Comparison of ENCODE assay signal across 9 cellular contexts in genomic region chr5:132865668-132866341, GRCh38. TPM values are rescaled to one million over a fixed set of nuclear protein-coding genes. Genes with fewer than 3 reads are reported as not detected.
A peak's percentile ranks its signal among the peaks of the same experiment; 100 is the strongest.
DNase-seq lines count a peak whose midpoint lies in the region; ATAC-seq, FAIRE-seq and TF ChIP-seq lines count a peak whose summit lies in the region.
"Had no signal": no experiment of that assay in that cellular context is flagged by ENCODE, and none has a peak within 500 bp of the region (broad histone marks: within the 10 kb centered on the region; RNA-seq: fewer than 3 reads in every experiment).

No MANE protein-coding gene starts in this region.

- no peaks in the 10 kb centered on the region for H4K20me1 ChIP-seq in GM12878 (ENCODE audit: control insufficient read depth, insufficient read depth)

- TF ChIP-seq CTCF in GM12878 (IDR thresholded peaks at IDR 0.05 in 2 of 3, conservative IDR thresholded peaks at IDR 0.05 in 1 of 3; ENCODE audit: control insufficient read depth in 2 of 3, extremely low read depth in 1 of 3, insufficient read depth in 1 of 3, low read depth in 3 of 3, low read length in 3 of 3) (no peak), lower leg skin (IDR thresholded peaks at IDR 0.05) (no peak), tibial artery (IDR thresholded peaks at IDR 0.05) (no peak)

- no peak for TF ChIP-seq EP300 in GM12878 (IDR thresholded peaks at IDR 0.05; ENCODE audit: borderline replicate concordance in 1 of 2, control insufficient read depth in 1 of 2, low read depth in 2 of 2, low read length in 2 of 2)

- H3K27ac ChIP-seq in GM12878 (ENCODE audit: control insufficient read depth, insufficient read depth), result peak overlapping the region; percentile 78
- H3K27ac ChIP-seq in tibial artery, result peak overlapping the region; percentile 90 to 95

- no peak for DNase-seq in T-helper 1 cell
- no peak for DNase-seq in GM12878 (ENCODE audit: low read depth, low spot score)
- no peak for DNase-seq in lower leg skin (ENCODE audit: low spot score in 2 of 2)
- no peak for DNase-seq in tibial artery
- DNase-seq in hepatic stellate cell (ENCODE audit: low spot score), result no peak
- DNase-seq in cerebellar nuclear complex (lab: John Stamatoyannopoulos, UW), result no peak

- peak overlapping the region; percentile 78 for H3K4me2 ChIP-seq in GM12878 (ENCODE audit: control insufficient read depth, insufficient read depth)

- H3K4me3 ChIP-seq in GM12878, result peak overlapping the region; percentile 85
- peak overlapping the region; percentile 79 for H3K4me3 ChIP-seq in lower leg skin (ENCODE audit: low read depth, poor library complexity, severe bottlenecking)
- H3K4me3 ChIP-seq in tibial artery, result peak overlapping the region; percentile 66 to 70

- H3K9me3 ChIP-seq in GM12878 (replicated peaks; ENCODE audit: control insufficient read depth, insufficient read depth, low read length) (no peaks in the 10 kb centered on the region), tibial artery (no peaks in the 10 kb centered on the region)

- intact Hi-C loops in GM12878 (cut with micrococcal nuclease; ENCODE audit: unreplicated experiment) (loop anchor here (2.0 to 5.0 kb wide), 2 partner anchors 35 to 204 kb away; partner anchors contain the start of gene SHROOM1), lower leg skin (cut with DNase I; ENCODE audit: low total_unique reads) (no loop called here), tibial artery (cut with DNase I; ENCODE audit: low total_unique reads) (no loop called here)

- H3K27me3 Mint-ChIP-seq in T-helper 1 cell treated with Interleukin-12 subunit alpha and Interleukin-12 subunit beta and Interleukin-4 antibody, amounts not matched to agents 30 μg/mL and 1 μg/mL, for 36 hours (ENCODE audit: low read depth), result no peaks in the 10 kb centered on the region

- 44% methylated on average over 30 of the region's 30 CpGs for WGBS in GM12878 (ENCODE audit: insufficient coverage, insufficient replicate concordance, low lambda C conversion rate, missing lambda C conversion rate)
- WGBS in lower leg skin, 2 donors, result 26 to 31% methylated on average over 26 to 30 of the region's 30 CpGs

- peaks cover 21% of the 10 kb centered on the region for H3K36me3 Mint-ChIP-seq in T-helper 1 cell treated with Interleukin-12 subunit alpha and Interleukin-12 subunit beta and Interleukin-4 antibody, amounts not matched to agents 30 μg/mL and 1 μg/mL, for 36 hours (ENCODE audit: low read depth)

- no peak for FAIRE-seq in GM12878 (lab: Jason Lieb, UNC)

- H3K4me3 Mint-ChIP-seq in T-helper 1 cell treated with Interleukin-12 subunit alpha and Interleukin-12 subunit beta and Interleukin-4 antibody, amounts not matched to agents 30 μg/mL and 1 μg/mL, for 36 hours, result peak overlapping the region; percentile 99

- in situ Hi-C loops in GM12878 (cut with MboI), result no loop called here

- H3K4me1 Mint-ChIP-seq in T-helper 1 cell treated with Interleukin-12 subunit alpha and Interleukin-12 subunit beta and Interleukin-4 antibody, amounts not matched to agents 30 μg/mL and 1 μg/mL, for 36 hours (ENCODE audit: low read depth), result peaks cover 24% of the 10 kb centered on the region

- CTCF ChIA-PET in GM12878 (lab: Yijun Ruan, JAX), result interaction anchor here (0.7 to 7.2 kb wide), 11 partner anchors 18 to 686 kb away, joined by 3 to 46 read pairs (median 3); partner anchors contain the start of gene SHROOM1

- ATAC-seq in HG03432 (IDR thresholded peaks at IDR 0.05; ENCODE audit: unreplicated experiment) (peak; percentile 33), GM12878 (peak; percentile 60)

- no peaks in the 10 kb centered on the region for H3K9me3 Mint-ChIP-seq in T-helper 1 cell treated with Interleukin-12 subunit alpha and Interleukin-12 subunit beta and Interleukin-4 antibody, amounts not matched to agents 30 μg/mL and 1 μg/mL, for 36 hours

- H2AFZ ChIP-seq in GM12878 (ENCODE audit: control insufficient read depth, low read depth, low read length), result peak overlapping the region; percentile 82

- H3K27me3 ChIP-seq in GM12878 (replicated peaks in 1 of 2; ENCODE audit: control insufficient read depth in 2 of 2, insufficient read depth in 2 of 2, low read length in 1 of 2) (no peaks in the 10 kb centered on the region), tibial artery (no peaks in the 10 kb centered on the region)

- peak overlapping the region; percentile 92 for H3K9ac ChIP-seq in GM12878 (ENCODE audit: control insufficient read depth, insufficient read depth, low read length)

- H3K36me3 ChIP-seq in GM12878 (ENCODE audit: control insufficient read depth in 2 of 2, insufficient read depth in 2 of 2, low read length in 1 of 2), result peaks cover 1 to 12% of the 10 kb centered on the region in 2 experiments; a peak in 2 of 4 replicates
- H3K36me3 ChIP-seq in tibial artery, result peaks cover 5 to 30% (median 24%) of the 10 kb centered on the region in 3 donors

- TSS peak; percentile 93 for BruUV-seq in GM12878 (replicated peaks; lab: Mats Ljungman, UMichigan)

- POLR2A ChIA-PET in GM12878 (lab: Charles Lee), result interaction anchor here (0.6 to 0.9 kb wide), 2 partner anchors 35 to 128 kb away, joined by 3 read pairs; partner anchors contain the start of gene SHROOM1

- TF ChIP-seq POLR2A in GM12878 (IDR thresholded peaks at IDR 0.05; ENCODE audit: low read depth, low read length) (no peak), lower leg skin (IDR thresholded peaks at IDR 0.05) (no peak)

- peak overlapping the region; percentile 99 for H3K27ac Mint-ChIP-seq in T-helper 1 cell treated with Interleukin-12 subunit alpha and Interleukin-12 subunit beta and Interleukin-4 antibody, amounts not matched to agents 30 μg/mL and 1 μg/mL, for 36 hours

- RAD21 ChIA-PET in GM12878 (lab: Charles Lee; ENCODE audit: unreplicated experiment), result interaction anchor here (0.6 to 1.5 kb wide), 7 partner anchors 17 to 479 kb away, joined by 3 to 6 read pairs (median 3); no protein-coding TSS in a partner anchor

- SMC1A ChIA-PET in GM12878 (lab: Charles Lee; ENCODE audit: uncharacterized antibody, unreplicated experiment), result interaction anchor here (0.5 to 2.1 kb wide), 13 partner anchors 17 to 450 kb away, joined by 3 to 7 read pairs (median 4); partner anchors contain the start of gene SHROOM1

- H3K79me2 ChIP-seq in GM12878 (ENCODE audit: control insufficient read depth, insufficient read depth, low read length), result peaks cover 19% of the 10 kb centered on the region

- H3K4me1 ChIP-seq in GM12878 (ENCODE audit: control insufficient read depth, insufficient read depth, low read length) (peaks cover 3% of the 10 kb centered on the region), tibial artery (peaks cover 0 to 18% (median 12%) of the 10 kb centered on the region in 4 donors)

- no peak for TF ChIP-seq RAD21 in GM12878 (IDR thresholded peaks at IDR 0.05; ENCODE audit: insufficient read depth, low read depth, low read length)

RNA-seq across cellular contexts. Expression of gene GDF9, which starts 0.5 kb away (rescaled TPM):
- 0.90 and 0.91 TPM in 2 replicates for total RNA-seq in GM12878 (2013; cell fraction: nucleolus; rRNA removed)
- total RNA-seq in GM12878 (2014; rRNA removed) (0.16 and 0.28 TPM in 2 replicates), GM12878 (2014; rRNA removed; fragmentation: Illumina TruSeq; extraction: Trizol) (0.23 and 0.54 TPM in 2 replicates), GM12878 (2021) (0.28 and 0.85 TPM in 2 replicates), lower leg skin (under 1 TPM; 0.17 to 0.44 (median 0.36) TPM)
- polyA plus RNA-seq in GM12878 (2011; ENCODE audit: low read depth), result 0.72 TPM
- polyA plus RNA-seq in GM12878 (2011; rRNA removed) (1.5 and 1.8 TPM in 2 replicates), GM12878 (2014; fragmentation: Illumina TruSeq; extraction: Trizol) (0.53 and 1.1 TPM in 2 replicates), GM12878 (2014; fragmentation: Nextera tagmentation; extraction: Ambion mirVana) (under 1 TPM; 0.11 to 0.24 TPM), GM12878 (2014; rRNA removed) (0.24 and 0.59 TPM in 2 replicates), GM12878 (2016; fragmentation: Nextera tagmentation; extraction: Ambion mirVana) (under 1 TPM; 0.28 to 0.39 TPM)
- 0.67 and 1.0 TPM in 2 replicates for polyA plus RNA-seq in GM12878 (2011; cell fraction: cytosol; rRNA removed)
- polyA plus RNA-seq in GM12878 (2011; cell fraction: nucleus; rRNA removed), result 1.5 and 2.7 TPM in 2 replicates
- polyA plus RNA-seq in GM12878 (2012), result 0.19 and 0.46 TPM in 2 replicates
- 0.37 and 0.46 TPM in 2 replicates for polyA minus RNA-seq in GM12878 (2011; rRNA and poly(A)+ RNA removed)
- polyA minus RNA-seq in GM12878 (2011; cell fraction: cytosol; rRNA and poly(A)+ RNA removed), result not detected in 2 replicates
- polyA minus RNA-seq in GM12878 (2011; cell fraction: nucleus; rRNA and poly(A)+ RNA removed), result 0.57 and 0.73 TPM in 2 replicates

RNA-seq across cellular contexts. Expression of gene UQCRQ, which starts 0.6 kb away (rescaled TPM):
- 67.8 and 97.5 TPM in 2 replicates for total RNA-seq in GM12878 (2013; cell fraction: nucleolus; rRNA removed)
- total RNA-seq in GM12878 (2014; rRNA removed), result 184 and 208 TPM in 2 replicates
- total RNA-seq in GM12878 (2014; rRNA removed; fragmentation: Illumina TruSeq; extraction: Trizol), result 191 and 195 TPM in 2 replicates
- total RNA-seq in GM12878 (2021), result 443 and 445 TPM in 2 replicates
- 140 TPM for polyA plus RNA-seq in GM12878 (2011; ENCODE audit: low read depth)
- polyA plus RNA-seq in GM12878 (2011; rRNA removed), result 280 and 326 TPM in 2 replicates
- 224 and 316 TPM in 2 replicates for polyA plus RNA-seq in GM12878 (2011; cell fraction: cytosol; rRNA removed)
- polyA plus RNA-seq in GM12878 (2011; cell fraction: nucleus; rRNA removed), result 134 and 141 TPM in 2 replicates
- 262 and 293 TPM in 2 replicates for polyA plus RNA-seq in GM12878 (2012)
- 67.9 and 121 TPM in 2 replicates for polyA plus RNA-seq in GM12878 (2014; fragmentation: Illumina TruSeq; extraction: Trizol)
- polyA plus RNA-seq in GM12878 (2014; fragmentation: Nextera tagmentation; extraction: Ambion mirVana), result 1,000 to 10,000 TPM; 1,403 to 1,579 TPM
- 289 and 374 TPM in 2 replicates for polyA plus RNA-seq in GM12878 (2014; rRNA removed)
- 1,000 to 10,000 TPM; 1,478 to 1,559 TPM for polyA plus RNA-seq in GM12878 (2016; fragmentation: Nextera tagmentation; extraction: Ambion mirVana)
- polyA minus RNA-seq in GM12878 (2011; rRNA and poly(A)+ RNA removed), result 32.3 and 39.3 TPM in 2 replicates
- polyA minus RNA-seq in GM12878 (2011; cell fraction: cytosol; rRNA and poly(A)+ RNA removed), result 24.4 and 32.2 TPM in 2 replicates
- 34.0 and 45.0 TPM in 2 replicates for polyA minus RNA-seq in GM12878 (2011; cell fraction: nucleus; rRNA and poly(A)+ RNA removed)
- 100 to 1,000 TPM in 2 of 4 donors, 10 to 100 TPM in 2; 56.0 to 122 (median 88.0) TPM for total RNA-seq in lower leg skin

RNA-seq across cellular contexts. Expression of gene LEAP2, which starts 7.7 kb away (rescaled TPM):
- 7.7 and 9.5 TPM in 2 replicates for total RNA-seq in GM12878 (2013; cell fraction: nucleolus; rRNA removed)
- total RNA-seq in GM12878 (2014; rRNA removed), result 2.3 and 2.6 TPM in 2 replicates
- total RNA-seq in GM12878 (2014; rRNA removed; fragmentation: Illumina TruSeq; extraction: Trizol), result 2.1 and 2.4 TPM in 2 replicates
- total RNA-seq in GM12878 (2021), result 1.5 and 2.7 TPM in 2 replicates
- polyA plus RNA-seq in GM12878 (2011; ENCODE audit: low read depth), result 1.4 TPM
- polyA plus RNA-seq in GM12878 (2011; rRNA removed), result 8.8 and 9.4 TPM in 2 replicates
- polyA plus RNA-seq in GM12878 (2011; cell fraction: cytosol; rRNA removed), result 4.2 and 4.6 TPM in 2 replicates
- polyA plus RNA-seq in GM12878 (2011; cell fraction: nucleus; rRNA removed), result 27.5 and 30.9 TPM in 2 replicates
- polyA plus RNA-seq in GM12878 (2012), result 1.1 and 1.5 TPM in 2 replicates
- polyA plus RNA-seq in GM12878 (2014; fragmentation: Illumina TruSeq; extraction: Trizol), result 2.1 and 3.4 TPM in 2 replicates
- polyA plus RNA-seq in GM12878 (2014; fragmentation: Nextera tagmentation; extraction: Ambion mirVana), result 1 to 10 TPM; 1.9 to 2.1 TPM
- 2.2 and 4.0 TPM in 2 replicates for polyA plus RNA-seq in GM12878 (2014; rRNA removed)
- polyA plus RNA-seq in GM12878 (2016; fragmentation: Nextera tagmentation; extraction: Ambion mirVana), result 1 to 10 TPM; 2.3 to 3.4 TPM
- polyA minus RNA-seq in GM12878 (2011; rRNA and poly(A)+ RNA removed), result 2.4 and 6.9 TPM in 2 replicates
- 0.62 and 1.6 TPM in 2 replicates for polyA minus RNA-seq in GM12878 (2011; cell fraction: cytosol; rRNA and poly(A)+ RNA removed)
- 5.6 and 6.7 TPM in 2 replicates for polyA minus RNA-seq in GM12878 (2011; cell fraction: nucleus; rRNA and poly(A)+ RNA removed)
- total RNA-seq in lower leg skin, result 1 to 10 TPM in 2 of 4 donors, under 1 TPM in 1, not detected in 1; 0.84 to 2.0 (median 1.8) TPM

RNA-seq across cellular contexts. Expression of gene SHROOM1, which starts 35.4 kb away (rescaled TPM):
- 6.1 and 11.9 TPM in 2 replicates for total RNA-seq in GM12878 (2013; cell fraction: nucleolus; rRNA removed)
- 2.2 and 3.2 TPM in 2 replicates for total RNA-seq in GM12878 (2014; rRNA removed)
- total RNA-seq in GM12878 (2014; rRNA removed; fragmentation: Illumina TruSeq; extraction: Trizol), result 0.94 and 1.3 TPM in 2 replicates
- 3.2 TPM in 2 replicates for total RNA-seq in GM12878 (2021)
- 0.83 TPM for polyA plus RNA-seq in GM12878 (2011; ENCODE audit: low read depth)
- 3.2 and 3.5 TPM in 2 replicates for polyA plus RNA-seq in GM12878 (2011; rRNA removed)
- polyA plus RNA-seq in GM12878 (2011; cell fraction: cytosol; rRNA removed), result 2.5 and 3.9 TPM in 2 replicates
- polyA plus RNA-seq in GM12878 (2011; cell fraction: nucleus; rRNA removed), result 12.5 and 15.7 TPM in 2 replicates
- polyA plus RNA-seq in GM12878 (2012), result 3.0 and 3.9 TPM in 2 replicates
- 0.52 and 1.7 TPM in 2 replicates for polyA plus RNA-seq in GM12878 (2014; fragmentation: Illumina TruSeq; extraction: Trizol)
- polyA plus RNA-seq in GM12878 (2014; fragmentation: Nextera tagmentation; extraction: Ambion mirVana), result under 1 TPM; 0.05 to 0.31 TPM
- 2.8 and 3.9 TPM in 2 replicates for polyA plus RNA-seq in GM12878 (2014; rRNA removed)
- polyA plus RNA-seq in GM12878 (2016; fragmentation: Nextera tagmentation; extraction: Ambion mirVana), result under 1 TPM; 0.82 to 0.83 TPM
- polyA minus RNA-seq in GM12878 (2011; rRNA and poly(A)+ RNA removed), result 2.8 and 7.9 TPM in 2 replicates
- polyA minus RNA-seq in GM12878 (2011; cell fraction: cytosol; rRNA and poly(A)+ RNA removed), result 0.80 and 2.1 TPM in 2 replicates
- 4.2 and 5.3 TPM in 2 replicates for polyA minus RNA-seq in GM12878 (2011; cell fraction: nucleus; rRNA and poly(A)+ RNA removed)
- total RNA-seq in lower leg skin, result 1 to 10 TPM; 1.2 to 3.8 (median 2.2) TPM

RNA-seq across cellular contexts. Expression of gene SOWAHA, which starts 52.7 kb away (rescaled TPM):
- total RNA-seq in GM12878 (2013; cell fraction: nucleolus; rRNA removed), result 0.22 and 0.35 TPM in 2 replicates
- total RNA-seq in GM12878 (2014; rRNA removed), result 0.05 TPM in 1 of 2 replicates, not detected in the other
- total RNA-seq in GM12878 (2014; rRNA removed; fragmentation: Illumina TruSeq; extraction: Trizol), result 0.04 TPM in 1 of 2 replicates, not detected in the other
- 0.10 TPM in 1 of 2 replicates, not detected in the other for total RNA-seq in GM12878 (2021)
- not detected for polyA plus RNA-seq in GM12878 (2011; ENCODE audit: low read depth)
- 0.37 TPM in 2 replicates for polyA plus RNA-seq in GM12878 (2011; rRNA removed)
- 0.33 and 0.48 TPM in 2 replicates for polyA plus RNA-seq in GM12878 (2011; cell fraction: cytosol; rRNA removed)
- 0.34 and 0.63 TPM in 2 replicates for polyA plus RNA-seq in GM12878 (2011; cell fraction: nucleus; rRNA removed)
- 0.04 and 0.13 TPM in 2 replicates for polyA plus RNA-seq in GM12878 (2012)
- polyA plus RNA-seq in GM12878 (2014; fragmentation: Illumina TruSeq; extraction: Trizol), result 0.04 and 0.10 TPM in 2 replicates
- under 1 TPM in 1 of 2 experiments, not detected in 1; 0.02 TPM for polyA plus RNA-seq in GM12878 (2014; fragmentation: Nextera tagmentation; extraction: Ambion mirVana)
- 0.05 TPM in 1 of 2 replicates, not detected in the other for polyA plus RNA-seq in GM12878 (2014; rRNA removed)
- polyA plus RNA-seq in GM12878 (2016; fragmentation: Nextera tagmentation; extraction: Ambion mirVana), result not detected
- polyA minus RNA-seq in GM12878 (2011; rRNA and poly(A)+ RNA removed), result 0.07 and 0.21 TPM in 2 replicates
- not detected in 2 replicates for polyA minus RNA-seq in GM12878 (2011; cell fraction: cytosol; rRNA and poly(A)+ RNA removed)
- 0.19 and 0.36 TPM in 2 replicates for polyA minus RNA-seq in GM12878 (2011; cell fraction: nucleus; rRNA and poly(A)+ RNA removed)
- total RNA-seq in lower leg skin, result 1 to 10 TPM in 1 of 4 donors, under 1 TPM in 3; 0.08 to 1.0 (median 0.79) TPM
- total RNA-seq: Daoy had no signal
